In the genomic region with DNA sequence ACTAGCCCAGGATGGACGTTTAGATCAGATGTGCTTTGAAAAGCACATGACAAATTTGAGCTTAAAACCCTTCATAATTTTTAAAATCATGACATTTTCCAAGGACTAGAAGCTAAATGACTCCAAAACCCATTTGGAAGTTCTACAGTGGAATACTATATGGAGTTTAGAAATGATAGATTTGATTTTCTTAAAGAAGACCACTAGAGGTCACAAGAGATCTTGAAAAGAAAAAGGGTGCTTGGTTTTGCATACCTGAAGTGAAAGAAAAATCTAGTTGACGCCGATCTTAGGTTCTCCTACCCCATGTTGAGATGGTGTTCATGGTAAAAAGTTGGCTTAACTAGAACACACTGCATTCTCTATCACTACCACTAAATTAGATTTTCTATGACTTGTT, we compare ENCODE assay signal across 8 cellular contexts. TPM values are rescaled to one million over a fixed set of nuclear protein-coding genes. Genes with fewer than 3 reads are reported as not detected.
DNase-seq lines count a peak whose midpoint lies in the region; TF ChIP-seq lines count a peak whose summit lies in the region.

No MANE protein-coding gene starts in this region.

- no peaks in the 10 kb centered on the region for H3K9me3 Mint-ChIP-seq in activated T-cell treated with anti-CD3 and anti-CD28 coated beads, Interleukin-2, amount 50 U/mL, for 24 hours

- TF ChIP-seq POLR2A in lower leg skin (IDR thresholded peaks at IDR 0.05): no peak

- no peak overlapping the region for H4K91ac ChIP-seq in mesenchymal stem cell (ENCODE audit: low read length)

- peak overlapping the region; percentile 15 for H3K9ac ChIP-seq in mesenchymal stem cell (ENCODE audit: low read length)

- TF ChIP-seq CTCF in lower leg skin (IDR thresholded peaks at IDR 0.05): no peak

- H3K79me1 ChIP-seq in mesenchymal stem cell (replicated peaks; ENCODE audit: low read length, poor library complexity, severe bottlenecking): no peaks in the 10 kb centered on the region

- no peak overlapping the region for H3K4ac ChIP-seq in mesenchymal stem cell (ENCODE audit: low read depth in 1 of 2, low read length in 2 of 2)

- no peak overlapping the region for H4K8ac ChIP-seq in mesenchymal stem cell (ENCODE audit: low read length)

- no peaks in the 10 kb centered on the region for H3K9me3 ChIP-seq in mesenchymal stem cell (ENCODE audit: control insufficient read depth, low read length)

- H3K14ac ChIP-seq in mesenchymal stem cell (ENCODE audit: low read length in 2 of 2): no peak overlapping the region

- H3K4me3 ChIP-seq in mesenchymal stem cell (ENCODE audit: insufficient read depth in 1 of 2, low read depth in 1 of 2, low read length in 2 of 2) (no peak overlapping the region), lower leg skin (ENCODE audit: low read depth, poor library complexity, severe bottlenecking) (no peak overlapping the region)

- peaks cover 8% of the 10 kb centered on the region for H3K4me1 Mint-ChIP-seq in activated T-cell treated with anti-CD3 and anti-CD28 coated beads, Interleukin-2, amount 50 U/mL, for 24 hours (ENCODE audit: low read depth)

- H2BK5ac ChIP-seq in mesenchymal stem cell (ENCODE audit: low read depth, low read length, poor library complexity, severe bottlenecking): no peak overlapping the region

- H2BK12ac ChIP-seq in mesenchymal stem cell (ENCODE audit: low read length in 2 of 2): no peak overlapping the region

- peaks cover 23% of the 10 kb centered on the region for H3K27me3 Mint-ChIP-seq in activated T-cell treated with anti-CD3 and anti-CD28 coated beads, Interleukin-2, amount 50 U/mL, for 24 hours

- intact Hi-C loops in lower leg skin (cut with DNase I; ENCODE audit: low total_unique reads): loop anchor here (5.0 kb wide), 1 partner anchor 154 kb away; no protein-coding TSS in a partner anchor

- no peak overlapping the region for H3K18ac ChIP-seq in mesenchymal stem cell (ENCODE audit: low read depth in 1 of 2, low read length in 2 of 2)

- no peak overlapping the region for H3K27ac ChIP-seq in mesenchymal stem cell (ENCODE audit: low read length, poor library complexity, severe bottlenecking)

- no peaks in the 10 kb centered on the region for H3K36me3 ChIP-seq in mesenchymal stem cell (ENCODE audit: control insufficient read depth in 1 of 2, insufficient read depth in 2 of 2, low read depth in 1 of 2, low read length in 2 of 2)

- no peaks in the 10 kb centered on the region for H3K36me3 Mint-ChIP-seq in activated T-cell treated with anti-CD3 and anti-CD28 coated beads, Interleukin-2, amount 50 U/mL, for 24 hours (ENCODE audit: low read depth)

- no peak for DNase-seq in activated T-cell treated with anti-CD3 and anti-CD28 coated beads, Interleukin-2, amount 50 U/mL, for 24 hours
- no peak for DNase-seq in activated T-cell treated with anti-CD3 and anti-CD28 coated beads, Interleukin-2, amount 50 U/mL, for 1 hour
- DNase-seq in LoVo (ENCODE audit: low spot score): peak; percentile 64
- DNase-seq in OCI-M2 (lab: John Stamatoyannopoulos, UW; ENCODE audit: unreplicated experiment): peak; percentile 23
- peak; percentile 22 for DNase-seq in dedifferentiated amniotic fluid mesenchymal stem cell (ENCODE audit: extremely low spot score)
- DNase-seq in mesenchymal stem cell: peak; percentile 43
- no peak for DNase-seq in T-helper 9 cell
- no peak for DNase-seq in lower leg skin (ENCODE audit: low spot score in 2 of 2)

- peaks cover 15 to 32% of the 10 kb centered on the region in 2 experiments for H3K27me3 ChIP-seq in mesenchymal stem cell (ENCODE audit: control insufficient read depth in 1 of 2, insufficient read depth in 1 of 2, low read length in 2 of 2)

- no peak overlapping the region for H2AFZ ChIP-seq in mesenchymal stem cell (ENCODE audit: low read depth, low read length)

- no peak overlapping the region for H2AK5ac ChIP-seq in mesenchymal stem cell (ENCODE audit: low read length, severe bottlenecking)

- H2BK15ac ChIP-seq in mesenchymal stem cell (ENCODE audit: low read depth, poor library complexity, severe bottlenecking): no peak overlapping the region

- no peak overlapping the region for H3K23ac ChIP-seq in mesenchymal stem cell (ENCODE audit: low read length in 2 of 2)

- peak overlapping the region; percentile 42 for H3K4me3 Mint-ChIP-seq in activated T-cell treated with anti-CD3 and anti-CD28 coated beads, Interleukin-2, amount 50 U/mL, for 24 hours

- no peak overlapping the region for H2BK120ac ChIP-seq in mesenchymal stem cell (ENCODE audit: low read depth, low read length)

- no peak overlapping the region for H3K4me2 ChIP-seq in mesenchymal stem cell (ENCODE audit: low read length, poor library complexity, severe bottlenecking)

- H3K27ac Mint-ChIP-seq in activated T-cell treated with anti-CD3 and anti-CD28 coated beads, Interleukin-2, amount 50 U/mL, for 24 hours: no peak overlapping the region

- H3K4me1 ChIP-seq in mesenchymal stem cell (ENCODE audit: control insufficient read depth, insufficient read depth, low read depth, low read length): no peaks in the 10 kb centered on the region

- WGBS in mesenchymal stem cell: 0% methylated on average over 1 of the region's 3 CpGs
- WGBS in lower leg skin, 2 donors: 2 to 4% methylated on average over 3 of the region's 3 CpGs

RNA-seq across cellular contexts. Expression of gene CFAP61, which starts 31.5 kb away (rescaled TPM):
- polyA plus RNA-seq in mesenchymal stem cell (2013, experiment 1 of 2): 0.03 TPM
- polyA plus RNA-seq in mesenchymal stem cell (2013, experiment 2 of 2): 0.12 TPM
- 1 to 10 TPM in 2 of 4 donors, under 1 TPM in 2; 0.19 to 1.4 (median 1.1) TPM for total RNA-seq in lower leg skin

RNA-seq across cellular contexts. Expression of gene CRNKL1, which starts 31.5 kb away (rescaled TPM):
- 13.4 TPM for polyA plus RNA-seq in mesenchymal stem cell (2013, experiment 1 of 2)
- 14.1 TPM for polyA plus RNA-seq in mesenchymal stem cell (2013, experiment 2 of 2)
- 10 to 100 TPM; 19.5 to 25.3 (median 20.7) TPM for total RNA-seq in lower leg skin

Comparison
In these comparisons a context has a peak if more than half of its experiments do, and no peak if none do; other contexts are left out.
1. DNase-seq: peak in LoVo (single experiment), OCI-M2 (single experiment), dedifferentiated amniotic fluid mesenchymal stem cell (single experiment) and mesenchymal stem cell (single experiment); none in activated T-cell treated with anti-CD3 and anti-CD28 coated beads, Interleukin-2, amount 50 U/mL, for 24 hours (single experiment), activated T-cell treated with anti-CD3 and anti-CD28 coated beads, Interleukin-2, amount 50 U/mL, for 1 hour (single experiment), T-helper 9 cell (single experiment) and lower leg skin (0 of 2).